Comparison of ENCODE assay signal across 22 cellular contexts in the genomic region with DNA sequence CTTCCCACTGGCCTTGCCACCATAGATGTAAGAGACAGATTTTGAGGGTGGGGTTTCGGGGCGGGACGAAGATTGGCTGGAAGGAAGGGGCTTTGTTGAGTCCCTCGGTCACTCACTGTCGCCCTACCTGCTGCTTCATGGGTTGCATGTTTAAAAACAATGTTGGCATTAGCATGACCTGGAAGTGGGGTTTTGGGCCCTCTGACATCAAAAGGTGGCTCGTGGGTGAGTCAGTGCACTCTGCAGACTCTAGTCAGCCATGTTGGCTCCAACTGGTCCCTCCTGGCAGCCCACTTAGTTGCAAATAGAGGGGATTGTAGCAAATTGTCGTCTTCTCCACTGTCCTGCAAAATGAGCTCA.
"Had no signal": no experiment of that assay in that cellular context is flagged by ENCODE, and none has a peak within 500 bp of the region (broad histone marks: within the 10 kb centered on the region; RNA-seq: fewer than 3 reads in every experiment).

No MANE protein-coding gene starts in this region.

- H3K36me3 ChIP-seq: neural progenitor cell, ovary, right lobe of liver, sigmoid colon, stomach, tibial artery, transverse colon, upper lobe of right lung, uterus had no signal

- ATAC-seq: natural killer cell; psoas muscle; right cardiac atrium; right lobe of liver; stimulated activated effector memory CD8-positive, alpha-beta T cell treated with anti-CD3 and anti-CD28 coated beads, Interleukin-12 subunit alpha, Interleukin-12 subunit beta, amount 100 ng/mL, for 72 hours; stimulated activated naive B cell treated with anti-CD40 and anti-IgM and Interleukin-4, amounts not matched to agents 10 μg/mL and 1 μg/mL and 100 μg/mL, for 72 hours; upper lobe of right lung had no signal

- H3K9me3 ChIP-seq: ovary, psoas muscle, right lobe of liver, sigmoid colon, stomach, tibial artery, transverse colon, upper lobe of right lung, uterus had no signal

- H3K27me3 ChIP-seq: neural progenitor cell, ovary, right lobe of liver, sigmoid colon, stomach, tibial artery, transverse colon, upper lobe of right lung, uterus had no signal

- H3K4me1 ChIP-seq: neural progenitor cell, parathyroid adenoma, psoas muscle, right lobe of liver, sigmoid colon, tibial artery, upper lobe of right lung, uterus had no signal

- H3K27ac ChIP-seq: neural progenitor cell, ovary, parathyroid adenoma, psoas muscle, right lobe of liver, sigmoid colon, stomach, tibial artery, transverse colon, upper lobe of right lung, uterus had no signal

- DNase-seq: natural killer cell; occipital lobe; ovary; psoas muscle; right cardiac atrium; right lobe of liver; sigmoid colon; small intestine; stimulated activated CD4-positive, alpha-beta T cell treated with anti-CD3 and anti-CD28 coated beads, Interleukin-15, amount 100 ng/mL, for 24 hours; stimulated activated CD4-positive, alpha-beta T cell treated with anti-CD3 and anti-CD28 coated beads, Interleukin-2, amount 100 ng/mL, for 24 hours; stimulated activated CD4-positive, alpha-beta T cell treated with anti-CD3 and anti-CD28 coated beads, Interleukin-2, amount 100 ng/mL, for 48 hours; stimulated activated CD4-positive, alpha-beta T cell treated with anti-CD3 and anti-CD28 coated beads, Interleukin-4, amount 100 ng/mL, for 24 hours; stimulated activated naive B cell treated with anti-CD40 and anti-IgM and Interleukin-4, amounts not matched to agents 10 μg/mL and 1 μg/mL and 100 μg/mL, for 72 hours; stimulated activated naive CD4-positive, alpha-beta T cell treated with Interleukin-2 at 50 U/mL for 16 hours; stomach; tibial artery; transverse colon; upper lobe of right lung; uterus had no signal

- H3K4me3 ChIP-seq: neural progenitor cell, ovary, psoas muscle, right lobe of liver, sigmoid colon, stomach, tibial artery, transverse colon, upper lobe of right lung, uterus had no signal
